ENCODE assay signal across 7 cellular contexts in genomic region chr20:17971571-17972013, GRCh38. TPM values are rescaled to one million over a fixed set of nuclear protein-coding genes. Genes with fewer than 3 reads are reported as not detected.
DNase-seq lines count a peak whose midpoint lies in the region; ATAC-seq and TF ChIP-seq lines count a peak whose summit lies in the region.

No MANE protein-coding gene starts in this region.

- H3K4me3 Mint-ChIP-seq in osteocyte (ENCODE audit: unreplicated experiment): peak overlapping the region; percentile 81

- ATAC-seq in GM21786 (IDR thresholded peaks at IDR 0.05; ENCODE audit: unreplicated experiment): no peak

- in situ Hi-C loops in GM13976 (cut with MboI; ENCODE audit: low sequenced_read_pairs, unreplicated experiment): no loop called here

- H3K4me1 Mint-ChIP-seq in osteocyte (ENCODE audit: unreplicated experiment): peaks cover 59% of the 10 kb centered on the region

- H3K36me3 Mint-ChIP-seq in osteocyte (ENCODE audit: unreplicated experiment): peaks cover 21% of the 10 kb centered on the region

- H3K4me3 ChIP-seq in GM12875 (ENCODE audit: low read depth, low read length): peak overlapping the region; percentile 28

- DNase-seq in RKO (ENCODE audit: low spot score) (peak; percentile 79), erythroblast (lab: John Stamatoyannopoulos, UW) (peak; percentile 76 to 77), osteocyte (ENCODE audit: extremely low spot score, unreplicated experiment) (no peak), GM13976 (ENCODE audit: low spot score) (no peak), hypothalamus (lab: John Stamatoyannopoulos, UW) (no peak)

- H3K9me3 Mint-ChIP-seq in osteocyte (ENCODE audit: unreplicated experiment): no peaks in the 10 kb centered on the region

- no peak for TF ChIP-seq CTCF in GM12875 (IDR thresholded peaks at IDR 0.05; ENCODE audit: borderline replicate concordance, insufficient read depth, low read depth, low read length)
- TF ChIP-seq CTCF in osteocyte (IDR thresholded peaks at IDR 0.05): no peak
- TF ChIP-seq CTCF in GM13976 (IDR thresholded peaks at IDR 0.05; ENCODE audit: borderline replicate concordance, control extremely low read depth, extremely low read depth, insufficient read depth, missing control alignments): no peak

- TF ChIP-seq POLR2A in erythroblast (IDR thresholded peaks at IDR 0.05; ENCODE audit: low read length): no peak

- H3K27me3 Mint-ChIP-seq in osteocyte (ENCODE audit: unreplicated experiment): no peaks in the 10 kb centered on the region

- peak overlapping the region; percentile 99 for H3K27ac Mint-ChIP-seq in osteocyte (ENCODE audit: unreplicated experiment)

RNA-seq across cellular contexts. Expression of gene MGME1, which starts 2.8 kb away (rescaled TPM):
- total RNA-seq in osteocyte: 38.5 and 40.5 TPM in 2 replicates

RNA-seq across cellular contexts. Expression of gene SNX5, which starts 3.0 kb away (rescaled TPM):
- total RNA-seq in osteocyte: 140 and 147 TPM in 2 replicates

Comparison
In these comparisons a context has a peak if more than half of its experiments do, and no peak if none do; other contexts are left out.
1. DNase-seq: peak in RKO (single experiment) and erythroblast (2 of 2); none in osteocyte (single experiment), GM13976 (single experiment) and hypothalamus (0 of 51).